Comparison of ENCODE assay signal across 1 cellular context in the genomic region with DNA sequence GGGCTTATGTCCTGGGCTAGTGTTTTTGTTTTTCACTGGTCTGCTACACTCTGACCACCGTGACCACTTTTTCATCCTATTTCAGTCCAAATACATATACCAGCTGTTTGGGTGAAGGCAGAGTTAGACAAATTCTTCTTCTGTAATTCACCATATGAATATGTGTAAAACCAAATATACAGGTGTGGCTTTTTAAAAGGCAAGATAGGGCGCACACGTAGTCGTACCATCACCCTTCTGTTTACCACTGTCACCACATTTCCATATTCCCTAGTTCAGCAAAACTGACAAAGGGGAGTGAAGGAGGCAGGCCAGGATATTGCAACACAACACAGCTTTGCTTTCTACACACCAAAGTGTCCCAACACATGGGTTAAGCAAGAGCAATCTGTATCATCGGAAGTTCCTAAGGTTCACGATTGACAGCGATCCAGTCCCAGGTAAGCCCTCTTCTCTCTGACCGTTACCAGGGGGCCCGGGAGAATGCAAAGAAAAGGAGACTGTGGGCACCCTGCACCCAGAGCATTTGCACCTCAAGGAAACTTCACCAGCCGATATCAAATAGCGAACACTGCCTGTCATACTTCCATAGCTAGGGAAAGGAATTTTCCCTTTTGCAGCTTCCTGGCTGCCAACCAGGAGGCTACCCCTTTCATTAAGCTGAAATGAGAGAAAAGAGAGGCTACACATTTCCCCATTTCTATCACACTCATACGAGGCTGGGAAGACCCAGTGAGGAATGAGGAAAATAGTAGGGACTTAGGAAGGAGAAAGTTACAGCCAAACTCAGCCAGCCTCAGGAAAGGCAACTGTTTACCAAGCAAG.
TF ChIP-seq lines count a peak whose summit lies in the region.

No MANE protein-coding gene starts in this region.

TF ChIP-seq in HepG2, 621 proteins besides CTCF, POLR2A, EP300 and RAD21 (continued from another document):
- TF ChIP-seq, protein P1, sequence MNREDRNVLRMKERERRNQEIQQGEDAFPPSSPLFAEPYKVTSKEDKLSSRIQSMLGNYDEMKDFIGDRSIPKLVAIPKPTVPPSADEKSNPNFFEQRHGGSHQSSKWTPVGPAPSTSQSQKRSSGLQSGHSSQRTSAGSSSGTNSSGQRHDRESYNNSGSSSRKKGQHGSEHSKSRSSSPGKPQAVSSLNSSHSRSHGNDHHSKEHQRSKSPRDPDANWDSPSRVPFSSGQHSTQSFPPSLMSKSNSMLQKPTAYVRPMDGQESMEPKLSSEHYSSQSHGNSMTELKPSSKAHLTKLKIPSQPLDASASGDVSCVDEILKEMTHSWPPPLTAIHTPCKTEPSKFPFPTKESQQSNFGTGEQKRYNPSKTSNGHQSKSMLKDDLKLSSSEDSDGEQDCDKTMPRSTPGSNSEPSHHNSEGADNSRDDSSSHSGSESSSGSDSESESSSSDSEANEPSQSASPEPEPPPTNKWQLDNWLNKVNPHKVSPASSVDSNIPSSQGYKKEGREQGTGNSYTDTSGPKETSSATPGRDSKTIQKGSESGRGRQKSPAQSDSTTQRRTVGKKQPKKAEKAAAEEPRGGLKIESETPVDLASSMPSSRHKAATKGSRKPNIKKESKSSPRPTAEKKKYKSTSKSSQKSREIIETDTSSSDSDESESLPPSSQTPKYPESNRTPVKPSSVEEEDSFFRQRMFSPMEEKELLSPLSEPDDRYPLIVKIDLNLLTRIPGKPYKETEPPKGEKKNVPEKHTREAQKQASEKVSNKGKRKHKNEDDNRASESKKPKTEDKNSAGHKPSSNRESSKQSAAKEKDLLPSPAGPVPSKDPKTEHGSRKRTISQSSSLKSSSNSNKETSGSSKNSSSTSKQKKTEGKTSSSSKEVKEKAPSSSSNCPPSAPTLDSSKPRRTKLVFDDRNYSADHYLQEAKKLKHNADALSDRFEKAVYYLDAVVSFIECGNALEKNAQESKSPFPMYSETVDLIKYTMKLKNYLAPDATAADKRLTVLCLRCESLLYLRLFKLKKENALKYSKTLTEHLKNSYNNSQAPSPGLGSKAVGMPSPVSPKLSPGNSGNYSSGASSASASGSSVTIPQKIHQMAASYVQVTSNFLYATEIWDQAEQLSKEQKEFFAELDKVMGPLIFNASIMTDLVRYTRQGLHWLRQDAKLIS (CRISPR knock-in tag; IDR thresholded peaks at IDR 0.05): no peak
- peak; percentile 69 for TF ChIP-seq TBL1XR1 (IDR thresholded peaks at IDR 0.05; ENCODE audit: borderline replicate concordance, low read length, partially characterized antibody)
- TF ChIP-seq FOXK2 (IDR thresholded peaks at IDR 0.05): 0 out of 2 replicates have a peak, but pooled peaks have one; percentile 38
- TF ChIP-seq CCAR2 (optimal IDR thresholded peaks at IDR 0.05; ENCODE audit: low read depth, low read length): no peak
- 0 out of 2 replicates have a peak, but pooled peaks have one; percentile 20 for TF ChIP-seq TP53 (CRISPR knock-in tag; conservative IDR thresholded peaks at IDR 0.05)
- TF ChIP-seq ZNF331 (CRISPR knock-in tag; IDR thresholded peaks at IDR 0.05): peak; percentile 89
- peak; percentile 88 for TF ChIP-seq TRIM24 (CRISPR knock-in tag; IDR thresholded peaks at IDR 0.05)
- no peak for TF ChIP-seq GABPA (IDR thresholded peaks at IDR 0.05; ENCODE audit: low read depth, low read length)
- TF ChIP-seq GABPA (CRISPR knock-in tag; IDR thresholded peaks at IDR 0.05; ENCODE audit: low read depth): peak; percentile 54; the same call in 1 of the 2 replicates
- TF ChIP-seq, protein P2, sequence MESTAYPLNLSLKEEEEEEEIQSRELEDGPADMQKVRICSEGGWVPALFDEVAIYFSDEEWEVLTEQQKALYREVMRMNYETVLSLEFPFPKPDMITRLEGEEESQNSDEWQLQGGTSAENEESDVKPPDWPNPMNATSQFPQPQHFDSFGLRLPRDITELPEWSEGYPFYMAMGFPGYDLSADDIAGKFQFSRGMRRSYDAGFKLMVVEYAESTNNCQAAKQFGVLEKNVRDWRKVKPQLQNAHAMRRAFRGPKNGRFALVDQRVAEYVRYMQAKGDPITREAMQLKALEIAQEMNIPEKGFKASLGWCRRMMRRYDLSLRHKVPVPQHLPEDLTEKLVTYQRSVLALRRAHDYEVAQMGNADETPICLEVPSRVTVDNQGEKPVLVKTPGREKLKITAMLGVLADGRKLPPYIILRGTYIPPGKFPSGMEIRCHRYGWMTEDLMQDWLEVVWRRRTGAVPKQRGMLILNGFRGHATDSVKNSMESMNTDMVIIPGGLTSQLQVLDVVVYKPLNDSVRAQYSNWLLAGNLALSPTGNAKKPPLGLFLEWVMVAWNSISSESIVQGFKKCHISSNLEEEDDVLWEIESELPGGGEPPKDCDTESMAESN (CRISPR knock-in tag; conservative IDR thresholded peaks at IDR 0.05): 0 out of 2 replicates have a peak, but pooled peaks have one; percentile 61
- peak; percentile 55 for TF ChIP-seq KDM2A (CRISPR knock-in tag; IDR thresholded peaks at IDR 0.05; ENCODE audit: borderline replicate concordance, low read depth)
- TF ChIP-seq NCOA2 (CRISPR knock-in tag; IDR thresholded peaks at IDR 0.05): peak; percentile 60; the same call in 1 of the 2 replicates
- TF ChIP-seq NFRKB (IDR thresholded peaks at IDR 0.05): no peak
- TF ChIP-seq, protein P3, sequence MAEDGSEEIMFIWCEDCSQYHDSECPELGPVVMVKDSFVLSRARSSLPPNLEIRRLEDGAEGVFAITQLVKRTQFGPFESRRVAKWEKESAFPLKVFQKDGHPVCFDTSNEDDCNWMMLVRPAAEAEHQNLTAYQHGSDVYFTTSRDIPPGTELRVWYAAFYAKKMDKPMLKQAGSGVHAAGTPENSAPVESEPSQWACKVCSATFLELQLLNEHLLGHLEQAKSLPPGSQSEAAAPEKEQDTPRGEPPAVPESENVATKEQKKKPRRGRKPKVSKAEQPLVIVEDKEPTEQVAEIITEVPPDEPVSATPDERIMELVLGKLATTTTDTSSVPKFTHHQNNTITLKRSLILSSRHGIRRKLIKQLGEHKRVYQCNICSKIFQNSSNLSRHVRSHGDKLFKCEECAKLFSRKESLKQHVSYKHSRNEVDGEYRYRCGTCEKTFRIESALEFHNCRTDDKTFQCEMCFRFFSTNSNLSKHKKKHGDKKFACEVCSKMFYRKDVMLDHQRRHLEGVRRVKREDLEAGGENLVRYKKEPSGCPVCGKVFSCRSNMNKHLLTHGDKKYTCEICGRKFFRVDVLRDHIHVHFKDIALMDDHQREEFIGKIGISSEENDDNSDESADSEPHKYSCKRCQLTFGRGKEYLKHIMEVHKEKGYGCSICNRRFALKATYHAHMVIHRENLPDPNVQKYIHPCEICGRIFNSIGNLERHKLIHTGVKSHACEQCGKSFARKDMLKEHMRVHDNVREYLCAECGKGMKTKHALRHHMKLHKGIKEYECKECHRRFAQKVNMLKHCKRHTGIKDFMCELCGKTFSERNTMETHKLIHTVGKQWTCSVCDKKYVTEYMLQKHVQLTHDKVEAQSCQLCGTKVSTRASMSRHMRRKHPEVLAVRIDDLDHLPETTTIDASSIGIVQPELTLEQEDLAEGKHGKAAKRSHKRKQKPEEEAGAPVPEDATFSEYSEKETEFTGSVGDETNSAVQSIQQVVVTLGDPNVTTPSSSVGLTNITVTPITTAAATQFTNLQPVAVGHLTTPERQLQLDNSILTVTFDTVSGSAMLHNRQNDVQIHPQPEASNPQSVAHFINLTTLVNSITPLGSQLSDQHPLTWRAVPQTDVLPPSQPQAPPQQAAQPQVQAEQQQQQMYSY (CRISPR knock-in tag; IDR thresholded peaks at IDR 0.05): peak; percentile 47; the same call in 1 of the 2 replicates
- TF ChIP-seq TBX3 (IDR thresholded peaks at IDR 0.05; ENCODE audit: borderline replicate concordance): 0 out of 2 replicates have a peak, but pooled peaks have one; percentile 20
- TF ChIP-seq MAFF (IDR thresholded peaks at IDR 0.05; ENCODE audit: low read depth, low read length): peak; percentile 95
- peak; percentile 93 for TF ChIP-seq GATAD2A (CRISPR knock-in tag; IDR thresholded peaks at IDR 0.05)
- 0 out of 2 replicates have a peak, but pooled peaks have one; percentile 38 for TF ChIP-seq HMG20B (CRISPR knock-in tag; conservative IDR thresholded peaks at IDR 0.05)
- TF ChIP-seq, protein P4, sequence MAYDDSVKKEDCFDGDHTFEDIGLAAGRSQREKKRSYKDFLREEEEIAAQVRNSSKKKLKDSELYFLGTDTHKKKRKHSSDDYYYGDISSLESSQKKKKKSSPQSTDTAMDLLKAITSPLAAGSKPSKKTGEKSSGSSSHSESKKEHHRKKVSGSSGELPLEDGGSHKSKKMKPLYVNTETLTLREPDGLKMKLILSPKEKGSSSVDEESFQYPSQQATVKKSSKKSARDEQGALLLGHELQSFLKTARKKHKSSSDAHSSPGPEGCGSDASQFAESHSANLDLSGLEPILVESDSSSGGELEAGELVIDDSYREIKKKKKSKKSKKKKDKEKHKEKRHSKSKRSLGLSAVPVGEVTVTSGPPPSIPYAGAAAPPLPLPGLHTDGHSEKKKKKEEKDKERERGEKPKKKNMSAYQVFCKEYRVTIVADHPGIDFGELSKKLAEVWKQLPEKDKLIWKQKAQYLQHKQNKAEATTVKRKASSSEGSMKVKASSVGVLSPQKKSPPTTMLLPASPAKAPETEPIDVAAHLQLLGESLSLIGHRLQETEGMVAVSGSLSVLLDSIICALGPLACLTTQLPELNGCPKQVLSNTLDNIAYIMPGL (CRISPR knock-in tag; IDR thresholded peaks at IDR 0.05; ENCODE audit: borderline replicate concordance in 1 of 2, low read depth in 1 of 2): 0 out of 4 replicates have a peak, but pooled peaks of 1 of the 2 experiments have one; percentile 22
- TF ChIP-seq, protein P5, sequence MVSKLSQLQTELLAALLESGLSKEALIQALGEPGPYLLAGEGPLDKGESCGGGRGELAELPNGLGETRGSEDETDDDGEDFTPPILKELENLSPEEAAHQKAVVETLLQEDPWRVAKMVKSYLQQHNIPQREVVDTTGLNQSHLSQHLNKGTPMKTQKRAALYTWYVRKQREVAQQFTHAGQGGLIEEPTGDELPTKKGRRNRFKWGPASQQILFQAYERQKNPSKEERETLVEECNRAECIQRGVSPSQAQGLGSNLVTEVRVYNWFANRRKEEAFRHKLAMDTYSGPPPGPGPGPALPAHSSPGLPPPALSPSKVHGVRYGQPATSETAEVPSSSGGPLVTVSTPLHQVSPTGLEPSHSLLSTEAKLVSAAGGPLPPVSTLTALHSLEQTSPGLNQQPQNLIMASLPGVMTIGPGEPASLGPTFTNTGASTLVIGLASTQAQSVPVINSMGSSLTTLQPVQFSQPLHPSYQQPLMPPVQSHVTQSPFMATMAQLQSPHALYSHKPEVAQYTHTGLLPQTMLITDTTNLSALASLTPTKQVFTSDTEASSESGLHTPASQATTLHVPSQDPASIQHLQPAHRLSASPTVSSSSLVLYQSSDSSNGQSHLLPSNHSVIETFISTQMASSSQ (IDR thresholded peaks at IDR 0.05; ENCODE audit: low read depth): no peak
- TF ChIP-seq, protein P5 (CRISPR knock-in tag; IDR thresholded peaks at IDR 0.05; ENCODE audit: borderline replicate concordance): peak; percentile 48; the same call in 1 of the 2 replicates
- no peak for TF ChIP-seq AHR (CRISPR knock-in tag; IDR thresholded peaks at IDR 0.05)
- TF ChIP-seq GABPB1 (CRISPR knock-in tag; IDR thresholded peaks at IDR 0.05): peak; percentile 68; the same call in 1 of the 2 replicates
- TF ChIP-seq NR2C2 (CRISPR knock-in tag; IDR thresholded peaks at IDR 0.05; ENCODE audit: borderline replicate concordance): peak; percentile 45; the same call in 1 of the 2 replicates
- TF ChIP-seq, protein P6, sequence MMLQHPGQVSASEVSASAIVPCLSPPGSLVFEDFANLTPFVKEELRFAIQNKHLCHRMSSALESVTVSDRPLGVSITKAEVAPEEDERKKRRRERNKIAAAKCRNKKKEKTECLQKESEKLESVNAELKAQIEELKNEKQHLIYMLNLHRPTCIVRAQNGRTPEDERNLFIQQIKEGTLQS (CRISPR knock-in tag; IDR thresholded peaks at IDR 0.05): no peak; the same call in 1 of the 2 replicates
